In genomic region chr1:209576798-209577197, GRCh38 we compare ENCODE assay signal across 8 cellular contexts. TPM values are rescaled to one million over a fixed set of nuclear protein-coding genes. Genes with fewer than 3 reads are reported as not detected.
DNase-seq lines count a peak whose midpoint lies in the region; ATAC-seq and TF ChIP-seq lines count a peak whose summit lies in the region.

No MANE protein-coding gene starts in this region.

- 0 to 20% methylated on average over 2 of the region's 6 CpGs for WGBS in gastroesophageal sphincter (ENCODE audit: low coverage in 1 of 2), 2 donors

- H3K36me3 ChIP-seq in KMS-11 (ENCODE audit: insufficient read depth) = no peaks in the 10 kb centered on the region
- H3K36me3 ChIP-seq in gastroesophageal sphincter = no peaks in the 10 kb centered on the region
- H3K36me3 ChIP-seq in parathyroid adenoma (ENCODE audit: control insufficient read depth, insufficient read depth, low read length) = no peaks in the 10 kb centered on the region
- H3K36me3 ChIP-seq in upper lobe of right lung = no peaks in the 10 kb centered on the region

- H3K79me2 ChIP-seq in KMS-11 (ENCODE audit: insufficient read depth, low read depth) (no peaks in the 10 kb centered on the region), parathyroid adenoma (no peaks in the 10 kb centered on the region)

- H2AFZ ChIP-seq in KMS-11 (ENCODE audit: low read depth) = peak overlapping the region; percentile 2; the same call in 1 of the 2 replicates
- no peak overlapping the region for H2AFZ ChIP-seq in parathyroid adenoma

- no peak overlapping the region for H3K4me3 ChIP-seq in KMS-11 (IDR thresholded peaks at IDR 0.05; ENCODE audit: insufficient read depth, low read depth, low read length)
- H3K4me3 ChIP-seq in gastroesophageal sphincter = no peak overlapping the region
- H3K4me3 ChIP-seq in parathyroid adenoma (ENCODE audit: low read depth, low read length) = no peak overlapping the region
- H3K4me3 ChIP-seq in upper lobe of right lung = no peak overlapping the region

- TF ChIP-seq EP300 in gastroesophageal sphincter (IDR thresholded peaks at IDR 0.05) = no peak

- H3K4me2 ChIP-seq in KMS-11 (no peak overlapping the region), parathyroid adenoma (ENCODE audit: low read length) (no peak overlapping the region)

- H3K4me1 ChIP-seq in KMS-11 (ENCODE audit: low read depth, poor library complexity, severe bottlenecking) (no peaks in the 10 kb centered on the region), gastroesophageal sphincter (peaks cover 0 to 6% (median 0%) of the 10 kb centered on the region in 3 donors), parathyroid adenoma (no peaks in the 10 kb centered on the region), upper lobe of right lung (no peaks in the 10 kb centered on the region)

- peak; percentile 98 for TF ChIP-seq CTCF in KMS-11 (conservative IDR thresholded peaks at IDR 0.05; ENCODE audit: low read depth, low read length)
- TF ChIP-seq CTCF in gastroesophageal sphincter (IDR thresholded peaks at IDR 0.05) = peak; percentile 80 to 96 (median 86)
- TF ChIP-seq CTCF in parathyroid adenoma (IDR thresholded peaks at IDR 0.05) = peak; percentile 69
- peak; percentile 94 for TF ChIP-seq CTCF in upper lobe of right lung (IDR thresholded peaks at IDR 0.05)

- H3K9ac ChIP-seq in KMS-11 (no peak overlapping the region), parathyroid adenoma (no peak overlapping the region)

- no peak overlapping the region for H3K27ac ChIP-seq in KMS-11
- no peak overlapping the region for H3K27ac ChIP-seq in gastroesophageal sphincter
- H3K27ac ChIP-seq in parathyroid adenoma = no peak overlapping the region
- no peak overlapping the region for H3K27ac ChIP-seq in upper lobe of right lung

- H4K20me1 ChIP-seq in KMS-11 (ENCODE audit: insufficient read depth) = no peaks in the 10 kb centered on the region

- H3K9me3 ChIP-seq in gastroesophageal sphincter (no peaks in the 10 kb centered on the region), parathyroid adenoma (ENCODE audit: control insufficient read depth, low read length) (no peaks in the 10 kb centered on the region), upper lobe of right lung (no peaks in the 10 kb centered on the region)

- no peak for TF ChIP-seq POLR2A in gastroesophageal sphincter (IDR thresholded peaks at IDR 0.05)

- intact Hi-C loops in upper lobe of right lung (cut with DNase I) = loop anchor here (5.0 kb wide), 1 partner anchor 116 kb away; no protein-coding TSS in a partner anchor

- H3K27me3 ChIP-seq in KMS-11 (ENCODE audit: insufficient read depth, low read depth) = no peaks in the 10 kb centered on the region
- H3K27me3 ChIP-seq in gastroesophageal sphincter = peaks cover 54% of the 10 kb centered on the region
- no peaks in the 10 kb centered on the region for H3K27me3 ChIP-seq in parathyroid adenoma (ENCODE audit: control insufficient read depth, insufficient read depth, low read length)
- peaks cover 25% of the 10 kb centered on the region for H3K27me3 ChIP-seq in upper lobe of right lung

- DNase-seq in DMS 273 (lab: John Stamatoyannopoulos, UW; ENCODE audit: unreplicated experiment) (peak; percentile 91), RKO (ENCODE audit: low spot score) (peak; percentile 73), upper lobe of right lung (peak; percentile 80)
- peak; percentile 52 for DNase-seq in activated T-helper 9 cell treated with anti-CD3 and anti-CD28 coated beads, Interleukin-2, amount 50 U/mL, for 16 hours (ENCODE audit: low read depth)

- ATAC-seq in GM21529 (IDR thresholded peaks at IDR 0.05; ENCODE audit: unreplicated experiment) (peak; percentile 91), gastroesophageal sphincter (peak; percentile 87), upper lobe of right lung (peak; percentile 98)

RNA-seq across cellular contexts. Expression of gene CAMK1G, which starts 6.7 kb away (rescaled TPM):
- total RNA-seq in gastroesophageal sphincter (1 to 10 TPM in 2 of 4 donors, under 1 TPM in 2; 0.19 to 6.8 (median 0.84) TPM), upper lobe of right lung (1.4 TPM)
